In the genomic region with DNA sequence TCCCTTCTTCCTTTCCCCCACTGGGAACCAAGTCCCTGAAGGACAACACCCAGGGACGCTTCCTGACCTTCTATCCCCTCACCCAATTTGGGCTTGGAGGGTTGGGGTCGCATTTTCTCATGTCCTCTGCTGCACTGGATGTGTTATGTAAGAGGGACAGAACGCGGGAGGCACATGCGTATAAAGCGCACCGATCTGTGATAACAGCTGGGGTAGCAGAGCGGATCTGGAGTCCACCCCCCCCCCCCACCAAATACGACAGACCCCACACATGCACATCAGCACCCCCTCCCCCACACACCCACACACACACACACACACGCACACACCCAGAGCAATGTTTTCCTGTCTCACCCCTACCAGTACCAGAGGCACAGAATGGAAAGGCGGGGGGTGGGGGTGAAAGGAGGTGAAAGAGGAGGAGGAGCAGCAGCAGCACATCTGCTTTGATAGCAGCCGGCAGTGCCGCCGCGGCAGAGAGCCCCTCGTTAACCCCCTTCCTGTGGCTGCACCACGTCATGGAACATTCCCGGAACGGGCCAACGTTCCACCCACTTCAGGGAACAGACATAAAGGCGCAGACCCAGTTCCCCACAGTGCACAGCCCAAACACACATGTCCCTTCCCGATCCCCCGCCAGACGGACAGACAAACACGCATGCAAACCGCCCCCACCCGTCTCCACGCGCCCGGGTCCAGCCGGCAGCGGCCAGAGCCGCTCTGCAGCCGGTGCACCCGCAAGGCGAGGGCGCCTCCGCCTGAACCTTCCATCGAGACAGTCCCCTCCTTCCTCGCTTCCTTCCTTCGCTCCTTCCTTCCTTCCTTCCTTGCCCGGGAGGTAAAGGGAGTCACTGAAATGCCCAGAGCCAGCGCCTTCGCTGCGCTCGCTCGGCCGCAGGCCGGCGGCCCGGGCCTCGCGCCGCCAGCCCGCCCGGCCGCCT, we compare ENCODE assay signal across 8 cellular contexts. TPM values are rescaled to one million over a fixed set of nuclear protein-coding genes. Genes with fewer than 3 reads are reported as not detected.
DNase-seq lines count a peak whose midpoint lies in the region; ATAC-seq lines count a peak whose summit lies in the region.

No MANE protein-coding gene starts in this region.

- peak overlapping the region; percentile 97 for H3K18ac ChIP-seq in neuronal stem cell (ENCODE audit: low read length)

- H3K23ac ChIP-seq in neuronal stem cell (ENCODE audit: low read depth, low read length, poor library complexity) = peak overlapping the region; percentile 73

- H3K4ac ChIP-seq in neuronal stem cell (ENCODE audit: low read length) = peak overlapping the region; percentile 97

- no peak overlapping the region for H4K91ac ChIP-seq in neuronal stem cell (ENCODE audit: low read depth, low read length, poor library complexity)

- H2BK12ac ChIP-seq in neuronal stem cell (ENCODE audit: low read length) = no peak overlapping the region

- peak overlapping the region; percentile 76 for H3K27ac ChIP-seq in neuronal stem cell (replicated peaks; ENCODE audit: low read length)
- peak overlapping the region; percentile 98 for H3K27ac ChIP-seq in subcutaneous abdominal adipose tissue (ENCODE audit: low read depth, low read length)

- no peaks in the 10 kb centered on the region for H3K79me1 ChIP-seq in neuronal stem cell (ENCODE audit: low read depth, low read length)

- peak overlapping the region; percentile 99 for H2BK15ac ChIP-seq in neuronal stem cell (ENCODE audit: low read length)

- peak overlapping the region; percentile 96 for H2BK5ac ChIP-seq in neuronal stem cell (ENCODE audit: low read length)

- H3K4me1 ChIP-seq in neuronal stem cell (ENCODE audit: control insufficient read depth in 2 of 2, insufficient read depth in 1 of 2, low read depth in 1 of 2, low read length in 2 of 2) (peaks cover 4 to 12% of the 10 kb centered on the region in 2 donors), subcutaneous abdominal adipose tissue (ENCODE audit: control insufficient read depth in 5 of 5, insufficient read depth in 5 of 5, low read length in 5 of 5) (peaks cover 3 to 27% (median 16%) of the 10 kb centered on the region in 5 donors)

- H2BK120ac ChIP-seq in neuronal stem cell (ENCODE audit: low read depth, low read length) = peak overlapping the region; percentile 91

- peaks cover 0 to 24% (median 0%) of the 10 kb centered on the region in 3 experiments for H3K27me3 ChIP-seq in neuronal stem cell (ENCODE audit: control insufficient read depth in 3 of 3, insufficient read depth in 3 of 3, low read depth in 1 of 3, low read length in 3 of 3)
- H3K27me3 ChIP-seq in subcutaneous abdominal adipose tissue (ENCODE audit: control insufficient read depth in 5 of 5, insufficient read depth in 4 of 5, low read length in 5 of 5) = no peaks in the 10 kb centered on the region

- H4K8ac ChIP-seq in neuronal stem cell (ENCODE audit: low read depth, low read length) = no peak overlapping the region

- peak; percentile 8 for ATAC-seq in HG03280 (IDR thresholded peaks at IDR 0.05; ENCODE audit: unreplicated experiment)
- ATAC-seq in HG03039 (IDR thresholded peaks at IDR 0.05; ENCODE audit: unreplicated experiment) = no peak

- peak overlapping the region; percentile 93 for H2AFZ ChIP-seq in neuronal stem cell (ENCODE audit: low read length)

- H3K9me3 ChIP-seq in neuronal stem cell (replicated peaks in 1 of 2; ENCODE audit: control insufficient read depth in 2 of 2, insufficient read depth in 1 of 2, low read depth in 1 of 2, low read length in 2 of 2) = no peaks in the 10 kb centered on the region
- H3K9me3 ChIP-seq in subcutaneous abdominal adipose tissue (ENCODE audit: control insufficient read depth in 5 of 5, low read length in 5 of 5) = no peaks in the 10 kb centered on the region

- peak overlapping the region; percentile 89 for H3K14ac ChIP-seq in neuronal stem cell (ENCODE audit: low read length)

- H3K9ac ChIP-seq in neuronal stem cell (ENCODE audit: low read depth, low read length, poor library complexity) (peak overlapping the region; percentile 89), subcutaneous abdominal adipose tissue (ENCODE audit: low read length in 5 of 5) (peak overlapping the region; percentile 80 to 95 (median 93))

- peak; percentile 82 for DNase-seq in GM03348 (ENCODE audit: low spot score)
- peak; percentile 53 for DNase-seq in SHP77 treated with DMSO at 0.1 percent for 48 hours (lab: John Stamatoyannopoulos, UW)
- peak; percentile 82 to 87 (median 86) for DNase-seq in activated naive CD4-positive, alpha-beta T cell (lab: John Stamatoyannopoulos, UW)
- DNase-seq in foreskin melanocyte = peak; percentile 72
- peak; percentile 66 for DNase-seq in neuronal stem cell (ENCODE audit: low spot score)

- peak overlapping the region; percentile 61 for H2AK5ac ChIP-seq in neuronal stem cell (ENCODE audit: low read depth, low read length)

- WGBS in neuronal stem cell (ENCODE audit: extremely low coverage in 2 of 2, insufficient read length in 2 of 2, insufficient replicate concordance in 1 of 2), 2 donors = no CpG with 5 or more reads among the region's 57 CpGs

- peak overlapping the region; percentile 75 for H3K4me2 ChIP-seq in neuronal stem cell (ENCODE audit: insufficient read depth, low read length, poor library complexity, severe bottlenecking)

- H3K4me3 ChIP-seq in neuronal stem cell (ENCODE audit: low read length in 2 of 2) (peak overlapping the region; percentile 71 to 91), subcutaneous abdominal adipose tissue (ENCODE audit: low read depth in 1 of 5, low read length in 5 of 5) (peak overlapping the region; percentile 77 to 99 (median 96))

- H3K36me3 ChIP-seq in neuronal stem cell (replicated peaks in 1 of 2; ENCODE audit: control insufficient read depth in 2 of 2, insufficient read depth in 2 of 2, low read length in 2 of 2) = no peaks in the 10 kb centered on the region
- H3K36me3 ChIP-seq in subcutaneous abdominal adipose tissue (ENCODE audit: control insufficient read depth in 5 of 5, insufficient read depth in 5 of 5, low read length in 5 of 5) = no peaks in the 10 kb centered on the region

RNA-seq across cellular contexts. Expression of gene HIVEP2, which starts 0.6 kb away (rescaled TPM):
- polyA plus RNA-seq in neuronal stem cell (2013, experiment 1 of 2) = 1.1 TPM
- polyA plus RNA-seq in neuronal stem cell (2013, experiment 2 of 2) = 1.1 TPM
